8 cellular contexts compared by ENCODE assay signal in the genomic region with DNA sequence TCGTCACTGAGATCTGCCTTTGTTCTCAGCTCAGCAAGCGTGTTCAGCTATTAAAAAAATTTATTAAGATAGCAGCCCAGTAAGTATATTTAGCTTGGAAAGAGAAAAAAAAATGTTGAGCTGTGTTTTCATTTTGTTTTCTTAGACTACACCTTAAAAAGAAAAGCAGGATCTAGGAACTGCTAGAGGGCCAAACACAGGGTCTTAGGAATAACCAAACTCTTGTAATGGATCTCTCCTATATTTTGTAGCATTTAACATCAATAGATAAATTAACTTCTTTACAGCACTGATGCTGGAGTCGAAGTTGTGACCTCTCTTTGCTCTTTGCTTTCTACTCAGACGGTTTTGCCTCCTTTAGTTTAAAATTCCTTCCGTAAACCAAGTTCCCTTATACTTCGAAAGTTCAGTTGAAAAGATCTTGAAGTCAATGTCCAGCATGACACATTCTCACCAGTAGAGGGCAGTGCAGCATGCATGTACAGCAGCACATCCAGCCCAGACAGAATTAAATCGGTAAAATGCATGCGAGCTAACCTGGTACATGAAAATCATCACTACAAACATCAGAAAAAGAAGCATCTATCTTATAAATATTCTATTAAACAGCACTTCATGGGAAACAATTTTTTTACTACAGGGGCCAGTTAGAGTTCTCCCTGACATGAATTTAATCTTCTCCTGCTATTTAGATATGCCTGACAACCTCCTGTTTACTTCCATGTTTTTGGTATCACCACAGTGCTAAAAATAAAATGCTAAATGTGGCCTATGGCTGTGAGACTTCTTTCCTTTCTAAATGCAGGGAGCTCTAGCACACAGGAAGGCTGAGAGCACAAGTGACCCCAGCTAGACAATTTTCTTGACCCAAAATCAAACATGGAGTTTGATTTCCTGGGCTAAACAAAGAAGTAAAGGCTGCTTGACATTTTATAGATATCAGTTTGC. TPM values are rescaled to one million over a fixed set of nuclear protein-coding genes. Genes with fewer than 3 reads are reported as not detected.
DNase-seq lines count a peak whose midpoint lies in the region; ATAC-seq and TF ChIP-seq lines count a peak whose summit lies in the region.

No MANE protein-coding gene starts in this region.

- no peaks in the 10 kb centered on the region for H3K36me3 Mint-ChIP-seq in activated naive CD4-positive, alpha-beta T cell treated with anti-CD3 and anti-CD28 coated beads, Interleukin-2, amount 50 U/mL, for 72 hours

- DNase-seq in AG09319 (ENCODE audit: extremely low read depth, low read depth) (peak; percentile 80), NB4 (ENCODE audit: low read depth) (peak; percentile 91), Right ventricle myocardium inferior (ENCODE audit: missing footprints) (no peak), trophoblast cell (peak; percentile 65 to 95), tibial artery (peak; percentile 88 to 95)
- peak in 1 of 2 donors; percentile 80 for DNase-seq in activated naive CD4-positive, alpha-beta T cell treated with anti-CD3 and anti-CD28 coated beads, Interleukin-2, amount 50 U/mL, for 72 hours (ENCODE audit: low spot score in 2 of 2)

- H3K4me1 ChIP-seq in trophoblast cell (ENCODE audit: control insufficient read depth in 1 of 2, insufficient read depth in 2 of 2, low read length in 2 of 2) = no peaks in the 10 kb centered on the region
- H3K4me1 ChIP-seq in tibial artery = peaks cover 0 to 22% (median 9%) of the 10 kb centered on the region in 4 donors

- no peak overlapping the region for H3K27ac ChIP-seq in trophoblast cell (ENCODE audit: low read depth, low read length)
- peak overlapping the region; percentile 70 to 74 for H3K27ac ChIP-seq in tibial artery

- no peak overlapping the region for H3K14ac ChIP-seq in trophoblast cell (ENCODE audit: low read length)

- no peak overlapping the region for H3K4ac ChIP-seq in trophoblast cell (ENCODE audit: low read depth, low read length)

- no peaks in the 10 kb centered on the region for H3K27me3 ChIP-seq in trophoblast cell (ENCODE audit: insufficient read depth, low read length)
- H3K27me3 ChIP-seq in tibial artery = no peaks in the 10 kb centered on the region

- H3K18ac ChIP-seq in trophoblast cell (ENCODE audit: low read length) = no peak overlapping the region

- no peak overlapping the region for H2BK5ac ChIP-seq in trophoblast cell (ENCODE audit: low read depth, low read length, poor library complexity)

- no peak overlapping the region for H3K23ac ChIP-seq in trophoblast cell (ENCODE audit: low read length)

- no peak overlapping the region for H2AK5ac ChIP-seq in trophoblast cell (ENCODE audit: low read length)

- H3K9me3 ChIP-seq in trophoblast cell (ENCODE audit: insufficient read depth, low read depth, low read length) = no peaks in the 10 kb centered on the region
- H3K9me3 ChIP-seq in tibial artery = no peaks in the 10 kb centered on the region

- TF ChIP-seq POLR2A in NB4 (IDR thresholded peaks at IDR 0.05; ENCODE audit: extremely low read depth, insufficient read length) = no peak

- H3K4me3 ChIP-seq in NB4 (ENCODE audit: low read depth, low read length) (no peak overlapping the region), trophoblast cell (ENCODE audit: low read depth, low read length) (no peak overlapping the region), tibial artery (no peak overlapping the region)

- no peak overlapping the region for H2BK12ac ChIP-seq in trophoblast cell (ENCODE audit: low read length)

- H4K91ac ChIP-seq in trophoblast cell (ENCODE audit: low read depth, low read length) = no peak overlapping the region

- H2AFZ ChIP-seq in trophoblast cell (ENCODE audit: insufficient read depth, low read length, poor library complexity) = no peak overlapping the region

- TF ChIP-seq CTCF in AG09319 (IDR thresholded peaks at IDR 0.05; ENCODE audit: low read depth, low read length) = peak; percentile 86
- TF ChIP-seq CTCF in NB4 (IDR thresholded peaks at IDR 0.05; ENCODE audit: low read depth, low read length) = peak; percentile 96
- TF ChIP-seq CTCF in tibial artery (IDR thresholded peaks at IDR 0.05) = peak; percentile 93 to 96

- no peaks in the 10 kb centered on the region for H3K79me2 ChIP-seq in trophoblast cell (ENCODE audit: control insufficient read depth, insufficient read depth, low read length, poor library complexity)

- ATAC-seq in GM19372 (IDR thresholded peaks at IDR 0.05; ENCODE audit: low read depth, unreplicated experiment) = peak; percentile 59
- peak; percentile 93 for ATAC-seq in SK-N-SH treated with all-trans-retinoic acid at 6 μM for 48 hours
- ATAC-seq in activated naive CD4-positive, alpha-beta T cell treated with anti-CD3 and anti-CD28 coated beads, Interleukin-2, amount 50 U/mL, for 72 hours = peak; percentile 56 to 72
- peak; percentile 81 for ATAC-seq in Right ventricle myocardium inferior

- H3K9me3 Mint-ChIP-seq in activated naive CD4-positive, alpha-beta T cell treated with anti-CD3 and anti-CD28 coated beads, Interleukin-2, amount 50 U/mL, for 72 hours = no peaks in the 10 kb centered on the region

- no peak overlapping the region for H3K4me2 ChIP-seq in trophoblast cell (ENCODE audit: low read length)

- intact Hi-C loops in Right ventricle myocardium inferior (cut with DNase I) = loop anchor here (1.0 to 10.0 kb wide), 5 partner anchors 48 to 327 kb away; a partner anchor contains a TSS
- intact Hi-C loops in tibial artery (cut with DNase I; ENCODE audit: low total_unique reads) = loop anchor here (5.0 kb wide), 1 partner anchor 185 kb away; no protein-coding TSS in a partner anchor

- H4K12ac ChIP-seq in trophoblast cell (ENCODE audit: low read depth, low read length) = no peak overlapping the region

- H2BK120ac ChIP-seq in trophoblast cell (ENCODE audit: insufficient read depth, low read length, poor library complexity) = no peak overlapping the region

- H3K27ac Mint-ChIP-seq in activated naive CD4-positive, alpha-beta T cell treated with anti-CD3 and anti-CD28 coated beads, Interleukin-2, amount 50 U/mL, for 72 hours = no peak overlapping the region

- WGBS in trophoblast cell (ENCODE audit: extremely low coverage, insufficient coverage, insufficient read length) = no CpG with 5 or more reads among the region's 8 CpGs

- no peak overlapping the region for H4K8ac ChIP-seq in trophoblast cell (ENCODE audit: low read depth, low read length)

- no peaks in the 10 kb centered on the region for H3K79me1 ChIP-seq in trophoblast cell (ENCODE audit: low read length)

- no peak overlapping the region for H3K9ac ChIP-seq in trophoblast cell (ENCODE audit: low read length)

- H3K36me3 ChIP-seq in trophoblast cell (ENCODE audit: control insufficient read depth in 1 of 2, insufficient read depth in 2 of 2, low read length in 2 of 2) = no peaks in the 10 kb centered on the region
- no peaks in the 10 kb centered on the region for H3K36me3 ChIP-seq in tibial artery

TF ChIP-seq in SK-N-SH treated with all-trans-retinoic acid at 6 μM for 48 hours, 23 proteins besides CTCF, POLR2A, EP300 and RAD21 (continues in another document):
- no peak for TF ChIP-seq GLIS3 (CRISPR knock-in tag; IDR thresholded peaks at IDR 0.05)
- TF ChIP-seq RARB (CRISPR knock-in tag; IDR thresholded peaks at IDR 0.05) = no peak
- TF ChIP-seq, protein P1, sequence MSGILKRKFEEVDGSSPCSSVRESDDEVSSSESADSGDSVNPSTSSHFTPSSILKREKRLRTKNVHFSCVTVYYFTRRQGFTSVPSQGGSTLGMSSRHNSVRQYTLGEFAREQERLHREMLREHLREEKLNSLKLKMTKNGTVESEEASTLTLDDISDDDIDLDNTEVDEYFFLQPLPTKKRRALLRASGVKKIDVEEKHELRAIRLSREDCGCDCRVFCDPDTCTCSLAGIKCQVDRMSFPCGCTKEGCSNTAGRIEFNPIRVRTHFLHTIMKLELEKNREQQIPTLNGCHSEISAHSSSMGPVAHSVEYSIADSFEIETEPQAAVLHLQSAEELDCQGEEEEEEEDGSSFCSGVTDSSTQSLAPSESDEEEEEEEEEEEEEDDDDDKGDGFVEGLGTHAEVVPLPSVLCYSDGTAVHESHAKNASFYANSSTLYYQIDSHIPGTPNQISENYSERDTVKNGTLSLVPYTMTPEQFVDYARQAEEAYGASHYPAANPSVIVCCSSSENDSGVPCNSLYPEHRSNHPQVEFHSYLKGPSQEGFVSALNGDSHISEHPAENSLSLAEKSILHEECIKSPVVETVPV (CRISPR knock-in tag; IDR thresholded peaks at IDR 0.05) = no peak
- TF ChIP-seq, protein P2, sequence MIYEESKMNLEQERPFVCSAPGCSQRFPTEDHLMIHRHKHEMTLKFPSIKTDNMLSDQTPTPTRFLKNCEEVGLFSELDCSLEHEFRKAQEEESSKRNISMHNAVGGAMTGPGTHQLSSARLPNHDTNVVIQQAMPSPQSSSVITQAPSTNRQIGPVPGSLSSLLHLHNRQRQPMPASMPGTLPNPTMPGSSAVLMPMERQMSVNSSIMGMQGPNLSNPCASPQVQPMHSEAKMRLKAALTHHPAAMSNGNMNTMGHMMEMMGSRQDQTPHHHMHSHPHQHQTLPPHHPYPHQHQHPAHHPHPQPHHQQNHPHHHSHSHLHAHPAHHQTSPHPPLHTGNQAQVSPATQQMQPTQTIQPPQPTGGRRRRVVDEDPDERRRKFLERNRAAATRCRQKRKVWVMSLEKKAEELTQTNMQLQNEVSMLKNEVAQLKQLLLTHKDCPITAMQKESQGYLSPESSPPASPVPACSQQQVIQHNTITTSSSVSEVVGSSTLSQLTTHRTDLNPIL (CRISPR knock-in tag; IDR thresholded peaks at IDR 0.05; ENCODE audit: low read depth) = no peak
- TF ChIP-seq PPARA (CRISPR knock-in tag; IDR thresholded peaks at IDR 0.05; ENCODE audit: borderline replicate concordance) = no peak
- no peak for TF ChIP-seq ZFP30 (CRISPR knock-in tag; IDR thresholded peaks at IDR 0.05)
- TF ChIP-seq CSDC2 (CRISPR knock-in tag; IDR thresholded peaks at IDR 0.05) = no peak
- no peak for TF ChIP-seq ZNF70 (CRISPR knock-in tag; IDR thresholded peaks at IDR 0.05)
- no peak for TF ChIP-seq ZNF565 (CRISPR knock-in tag; conservative IDR thresholded peaks at IDR 0.05; ENCODE audit: low read depth)

RNA-seq across cellular contexts. Expression of a gene that starts 48.2 kb away (rescaled TPM):
- 10 to 100 TPM in 1 of 2 donors, 1 to 10 TPM in 1; 4.3 to 12.0 TPM for total RNA-seq in activated naive CD4-positive, alpha-beta T cell treated with anti-CD3 and anti-CD28 coated beads, Interleukin-2, amount 50 U/mL, for 72 hours
- 435 TPM for total RNA-seq in Right ventricle myocardium inferior
- 19.0 and 19.3 TPM in 2 replicates for polyA plus RNA-seq in trophoblast cell (2013)

Comparison
In these comparisons a context has a peak if more than half of its experiments do, and no peak if none do; other contexts are left out.
1. RNA of a gene that starts 48.2 kb away (total RNA-seq): 435 TPM in Right ventricle myocardium inferior (single experiment); 4.3 to 12.0 TPM in activated naive CD4-positive, alpha-beta T cell treated with anti-CD3 and anti-CD28 coated beads, Interleukin-2, amount 50 U/mL, for 72 hours; every median in the first group is over 10 times any median in the second.
2. Peak in every context shown above with its lines, with median percentiles within 50 percentile points of each other: CTCF ChIP-seq and ATAC-seq.